In the genomic region with DNA sequence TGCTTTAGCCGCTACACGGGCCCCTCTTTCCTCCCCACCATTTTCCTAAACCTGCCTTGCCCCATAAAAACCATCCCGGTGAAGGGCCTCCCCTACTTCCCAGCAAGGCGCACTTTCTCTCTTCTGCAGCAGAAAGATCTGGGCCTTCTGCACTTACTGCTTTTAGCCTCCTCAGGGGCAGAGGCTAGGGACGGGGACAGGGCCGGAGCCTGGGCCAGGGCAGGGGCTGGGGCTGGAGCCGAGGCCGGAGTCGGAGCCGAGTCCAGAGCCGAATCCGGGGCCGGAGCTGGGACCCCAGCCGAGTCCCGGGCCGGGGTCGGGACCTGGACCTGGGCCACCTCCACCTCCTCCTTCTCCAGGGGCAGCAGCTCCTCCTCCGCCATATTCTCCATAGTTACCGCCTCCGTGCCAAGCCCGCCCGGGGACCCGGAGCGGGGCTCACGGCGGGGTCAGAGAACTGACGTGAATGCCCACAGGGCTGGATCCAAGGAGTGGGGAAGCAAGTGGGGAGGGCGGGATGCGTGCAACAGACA, we compare ENCODE assay signal across 8 cellular contexts. TPM values are rescaled to one million over a fixed set of nuclear protein-coding genes. Genes with fewer than 3 reads are reported as not detected.
A peak's percentile ranks its signal among the peaks of the same experiment; 100 is the strongest.
DNase-seq lines count a peak whose midpoint lies in the region; ATAC-seq, FAIRE-seq and TF ChIP-seq lines count a peak whose summit lies in the region.

No MANE protein-coding gene starts in this region.

- H4K20me1 ChIP-seq in Loucy (ENCODE audit: insufficient read depth, low read length, poor library complexity, severe bottlenecking): peaks cover 6% of the 10 kb centered on the region
- no peaks in the 10 kb centered on the region for H4K20me1 ChIP-seq in astrocyte (ENCODE audit: insufficient read depth, low read length)

- H3K27ac ChIP-seq in astrocyte (ENCODE audit: low read depth, low read length): peak overlapping the region; percentile 94

- no peak for FAIRE-seq in astrocyte (lab: Jason Lieb, UNC)

- no peaks in the 10 kb centered on the region for H3F3A ChIP-seq in Loucy (ENCODE audit: low read depth)

- H3K27me3 Mint-ChIP-seq in astrocyte (ENCODE audit: low read depth, unreplicated experiment): no peaks in the 10 kb centered on the region

- peak overlapping the region; percentile 92 for H3K9ac ChIP-seq in Loucy (ENCODE audit: low read depth, low read length, poor library complexity, severe bottlenecking)
- H3K9ac ChIP-seq in astrocyte (ENCODE audit: low read length): peak overlapping the region; percentile 97

- H3K36me3 ChIP-seq in HAP-1 (replicated peaks): no peaks in the 10 kb centered on the region
- no peaks in the 10 kb centered on the region for H3K36me3 ChIP-seq in Loucy (ENCODE audit: insufficient read depth, low read length)
- H3K36me3 ChIP-seq in astrocyte (ENCODE audit: insufficient read depth, low read length): no peaks in the 10 kb centered on the region

- H3K4me1 ChIP-seq in HAP-1 (no peaks in the 10 kb centered on the region), Loucy (ENCODE audit: insufficient read depth, low read length, poor library complexity, severe bottlenecking) (peaks cover 37% of the 10 kb centered on the region), astrocyte (ENCODE audit: insufficient read depth, low read length) (peaks cover 8% of the 10 kb centered on the region)

- H2AFZ ChIP-seq in Loucy (ENCODE audit: low read length): peak overlapping the region; percentile 86
- H2AFZ ChIP-seq in astrocyte (ENCODE audit: low read depth, low read length): peak overlapping the region; percentile 62

- peak overlapping the region; percentile 76 for H3K27ac Mint-ChIP-seq in astrocyte (ENCODE audit: unreplicated experiment)
- peak overlapping the region; percentile 96 for H3K27ac Mint-ChIP-seq in stimulated activated effector memory CD8-positive, alpha-beta T cell treated with anti-CD3 and anti-CD28 coated beads, Interleukin-12 subunit alpha, Interleukin-12 subunit beta, amount 100 ng/mL, for 72 hours

- H3K4me1 Mint-ChIP-seq in astrocyte (ENCODE audit: low read depth, unreplicated experiment): peaks cover 17% of the 10 kb centered on the region
- peaks cover 39% of the 10 kb centered on the region for H3K4me1 Mint-ChIP-seq in stimulated activated effector memory CD8-positive, alpha-beta T cell treated with anti-CD3 and anti-CD28 coated beads, Interleukin-12 subunit alpha, Interleukin-12 subunit beta, amount 100 ng/mL, for 72 hours

- H3K36me3 Mint-ChIP-seq in astrocyte (ENCODE audit: low read depth, unreplicated experiment): no peaks in the 10 kb centered on the region
- peaks cover 26% of the 10 kb centered on the region for H3K36me3 Mint-ChIP-seq in stimulated activated effector memory CD8-positive, alpha-beta T cell treated with anti-CD3 and anti-CD28 coated beads, Interleukin-12 subunit alpha, Interleukin-12 subunit beta, amount 100 ng/mL, for 72 hours

- TF ChIP-seq CTCF in Loucy (conservative IDR thresholded peaks at IDR 0.05; ENCODE audit: low read length) (no peak), astrocyte (IDR thresholded peaks at IDR 0.05; ENCODE audit: insufficient read depth, low read depth, low read length) (no peak)

- peak overlapping the region; percentile 88 for H3K4me3 ChIP-seq in HAP-1
- peak overlapping the region; percentile 97 for H3K4me3 ChIP-seq in Loucy (ENCODE audit: low read length, poor library complexity, severe bottlenecking)
- peak overlapping the region; percentile 99 for H3K4me3 ChIP-seq in astrocyte (ENCODE audit: insufficient read depth, low read depth, low read length)

- H3K4me2 ChIP-seq in Loucy (ENCODE audit: low read depth, low read length, poor library complexity, severe bottlenecking) (peak overlapping the region; percentile 74), astrocyte (ENCODE audit: low read length) (peak overlapping the region; percentile 98)

- no peaks in the 10 kb centered on the region for H3K9me3 ChIP-seq in HAP-1
- H3K9me3 ChIP-seq in Loucy (ENCODE audit: insufficient read depth, low read depth, low read length): no peaks in the 10 kb centered on the region
- no peaks in the 10 kb centered on the region for H3K9me3 ChIP-seq in astrocyte (ENCODE audit: insufficient read depth, low read depth, low read length)

- peak overlapping the region; percentile 96 for H3K4me3 Mint-ChIP-seq in astrocyte (ENCODE audit: unreplicated experiment)
- H3K4me3 Mint-ChIP-seq in stimulated activated effector memory CD8-positive, alpha-beta T cell treated with anti-CD3 and anti-CD28 coated beads, Interleukin-12 subunit alpha, Interleukin-12 subunit beta, amount 100 ng/mL, for 72 hours: peak overlapping the region; percentile 93

- in situ Hi-C loops in HAP-1 (cut with MboI; ENCODE audit: low sequenced_read_pairs): no loop called here

- DNase-seq in NOMO-1 treated with dmso at 0.1 percent for 144 hours (lab: John Stamatoyannopoulos, UW; ENCODE audit: unreplicated experiment): peak; percentile 51
- DNase-seq in NOMO-1 treated with DMSO at 0.1 percent for 48 hours (lab: John Stamatoyannopoulos, UW; ENCODE audit: unreplicated experiment): no peak
- peak in 1 of 2 experiments; percentile 22 for DNase-seq in HAP-1 (ENCODE audit: low spot score in 2 of 2)
- DNase-seq in astrocyte (ENCODE audit: low read depth): peak; percentile 17
- DNase-seq in iris pigment epithelial cell (ENCODE audit: low read depth): peak; percentile 21
- DNase-seq in stimulated activated effector memory CD8-positive, alpha-beta T cell treated with anti-CD3 and anti-CD28 coated beads, Interleukin-12 subunit alpha, Interleukin-12 subunit beta, amount 100 ng/mL, for 72 hours (ENCODE audit: low spot score in 2 of 2): no peak
- no peak for DNase-seq in EL

- H3K79me2 ChIP-seq in Loucy (ENCODE audit: insufficient read depth, low read length) (peaks cover 19% of the 10 kb centered on the region), astrocyte (ENCODE audit: insufficient read depth, low read length) (peaks cover 26% of the 10 kb centered on the region)

- H3K9me3 Mint-ChIP-seq in astrocyte (ENCODE audit: unreplicated experiment): no peaks in the 10 kb centered on the region
- H3K9me3 Mint-ChIP-seq in stimulated activated effector memory CD8-positive, alpha-beta T cell treated with anti-CD3 and anti-CD28 coated beads, Interleukin-12 subunit alpha, Interleukin-12 subunit beta, amount 100 ng/mL, for 72 hours: no peaks in the 10 kb centered on the region

- H3K27me3 ChIP-seq in HAP-1 (ENCODE audit: low read depth) (no peaks in the 10 kb centered on the region), Loucy (ENCODE audit: insufficient read depth, low read length, poor library complexity, severe bottlenecking) (no peaks in the 10 kb centered on the region), astrocyte (ENCODE audit: insufficient read depth, low read length) (no peaks in the 10 kb centered on the region)

- no peaks in the 10 kb centered on the region for H3K9me2 ChIP-seq in Loucy (replicated peaks; ENCODE audit: low read depth, low read length)

- peak; percentile 54 for ATAC-seq in stimulated activated effector memory CD8-positive, alpha-beta T cell treated with anti-CD3 and anti-CD28 coated beads, Interleukin-12 subunit alpha, Interleukin-12 subunit beta, amount 100 ng/mL, for 72 hours

RNA-seq across cellular contexts. Expression of gene TRMT1L, which starts 0.4 kb away (rescaled TPM):
- 14.9 and 17.0 TPM in 2 replicates for total RNA-seq in astrocyte

RNA-seq across cellular contexts. Expression of gene SWT1, which starts 0.6 kb away (rescaled TPM):
- 4.6 and 5.4 TPM in 2 replicates for total RNA-seq in astrocyte

Comparison
In these comparisons a context has a peak if more than half of its experiments do, and no peak if none do; other contexts are left out.
1. DNase-seq: peak in NOMO-1 treated with dmso at 0.1 percent for 144 hours (single experiment), astrocyte (single experiment) and iris pigment epithelial cell (single experiment); none in NOMO-1 treated with DMSO at 0.1 percent for 48 hours (single experiment), stimulated activated effector memory CD8-positive, alpha-beta T cell treated with anti-CD3 and anti-CD28 coated beads, Interleukin-12 subunit alpha, Interleukin-12 subunit beta, amount 100 ng/mL, for 72 hours (0 of 2) and EL (single experiment).
2. Peak in every context shown above with its lines, with median percentiles within 50 percentile points of each other: H3K4me3 ChIP-seq.